Comparison of ENCODE assay signal across 3 cellular contexts in genomic region chr4:14496969-14497368, GRCh38.
"Had no signal": no experiment of that assay in that cellular context is flagged by ENCODE, and none has a peak within 500 bp of the region (broad histone marks: within the 10 kb centered on the region; RNA-seq: fewer than 3 reads in every experiment).

No MANE protein-coding gene starts in this region.

- H3K4me3 ChIP-seq: GM12878 had no signal

- DNase-seq: GDM1, GF-D8 had no signal
